In the genomic region with DNA sequence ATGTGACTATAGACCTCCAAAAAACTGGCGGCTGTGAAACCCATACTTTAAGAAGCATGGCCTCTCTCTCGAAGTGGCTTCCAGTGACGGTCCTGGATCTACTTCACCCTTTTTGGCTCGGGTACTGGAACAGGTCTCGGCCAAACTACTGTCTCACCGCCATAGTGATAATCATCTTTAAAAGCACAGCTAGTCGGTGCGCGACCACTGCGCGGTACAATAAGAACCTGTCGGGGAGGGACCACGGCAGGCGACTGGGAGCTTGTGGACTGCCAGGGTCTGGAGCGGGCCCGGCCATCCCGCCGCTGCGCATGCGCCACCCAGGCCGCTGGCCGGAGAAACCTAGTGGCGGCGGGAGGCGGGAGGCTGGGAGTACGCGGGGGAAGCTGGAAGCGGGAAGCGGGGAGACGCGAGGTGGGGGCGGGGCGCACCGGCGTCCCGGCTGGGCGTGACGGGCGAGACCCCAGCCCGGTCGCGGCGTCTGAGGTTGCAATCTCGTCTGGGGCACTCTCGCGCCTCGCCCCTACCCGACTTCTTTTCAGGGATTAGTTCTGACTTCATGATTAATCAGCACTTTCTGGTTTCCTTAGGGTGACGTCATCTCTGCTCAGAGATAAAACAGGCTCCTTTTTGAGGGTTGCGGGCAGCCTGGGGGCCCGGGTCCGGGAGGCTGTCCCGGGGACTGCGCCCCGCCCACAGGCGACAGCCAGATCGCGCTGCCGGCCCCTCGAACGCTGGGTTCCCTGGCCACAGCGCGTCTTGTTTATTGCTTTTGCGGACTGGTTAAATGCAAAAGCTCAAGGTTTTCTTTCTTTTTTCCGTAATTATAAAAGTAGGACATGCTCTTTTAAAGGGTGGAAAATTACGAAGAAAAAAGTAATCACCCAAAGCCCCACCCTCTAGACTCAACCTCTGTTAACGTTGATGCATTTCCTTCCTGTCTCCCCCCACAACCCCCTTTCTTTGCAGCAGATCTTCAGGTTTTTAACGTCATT, we compare ENCODE assay signal across 1 cellular context.
TF ChIP-seq lines count a peak whose summit lies in the region.

No MANE protein-coding gene starts in this region.

TF ChIP-seq in HepG2, 621 proteins besides CTCF, POLR2A, EP300 and RAD21 (continued from another document and continues in another):
- no peak for TF ChIP-seq BCLAF1 (IDR thresholded peaks at IDR 0.05)
- no peak for TF ChIP-seq ATRX (CRISPR knock-in tag; IDR thresholded peaks at IDR 0.05; ENCODE audit: borderline replicate concordance)
- TF ChIP-seq ZNF644 (CRISPR knock-in tag; IDR thresholded peaks at IDR 0.05; ENCODE audit: low read depth), result no peak
- peak; percentile 41; the same call in 1 of the 2 replicates for TF ChIP-seq POGZ (CRISPR knock-in tag; IDR thresholded peaks at IDR 0.05)
- TF ChIP-seq SAP130 (CRISPR knock-in tag; IDR thresholded peaks at IDR 0.05; ENCODE audit: low read depth), result peak; percentile 37; the same call in 1 of the 2 replicates
- no peak for TF ChIP-seq ZNF766 (CRISPR knock-in tag; IDR thresholded peaks at IDR 0.05; ENCODE audit: borderline replicate concordance)
- no peak for TF ChIP-seq ZNF12 (CRISPR knock-in tag; IDR thresholded peaks at IDR 0.05)
- TF ChIP-seq ZNF652 (CRISPR knock-in tag; IDR thresholded peaks at IDR 0.05; ENCODE audit: borderline replicate concordance, low read depth), result no peak
- TF ChIP-seq ZFP91 (CRISPR knock-in tag; IDR thresholded peaks at IDR 0.05; ENCODE audit: borderline replicate concordance), result peak; percentile 52; the same call in 1 of the 2 replicates
- no peak for TF ChIP-seq FOXM1 (CRISPR knock-in tag; IDR thresholded peaks at IDR 0.05)
- TF ChIP-seq JDP2 (CRISPR knock-in tag; IDR thresholded peaks at IDR 0.05; ENCODE audit: borderline replicate concordance), result no peak
- TF ChIP-seq HDAC2 (CRISPR knock-in tag; IDR thresholded peaks at IDR 0.05), result no peak
- TF ChIP-seq ZSCAN21 (CRISPR knock-in tag; IDR thresholded peaks at IDR 0.05; ENCODE audit: borderline replicate concordance), result 0 out of 2 replicates have a peak, but pooled peaks have one; percentile 38
- TF ChIP-seq CBX2 (IDR thresholded peaks at IDR 0.05; ENCODE audit: low read depth, low read length), result no peak
- no peak for TF ChIP-seq CBX2 (CRISPR knock-in tag; IDR thresholded peaks at IDR 0.05; ENCODE audit: low read depth)
- peak; percentile 18; the same call in 1 of the 2 replicates for TF ChIP-seq YEATS2 (CRISPR knock-in tag; IDR thresholded peaks at IDR 0.05; ENCODE audit: borderline replicate concordance)
- TF ChIP-seq ZNF18 (CRISPR knock-in tag; IDR thresholded peaks at IDR 0.05; ENCODE audit: insufficient replicate concordance), result no peak
- TF ChIP-seq, protein P1, sequence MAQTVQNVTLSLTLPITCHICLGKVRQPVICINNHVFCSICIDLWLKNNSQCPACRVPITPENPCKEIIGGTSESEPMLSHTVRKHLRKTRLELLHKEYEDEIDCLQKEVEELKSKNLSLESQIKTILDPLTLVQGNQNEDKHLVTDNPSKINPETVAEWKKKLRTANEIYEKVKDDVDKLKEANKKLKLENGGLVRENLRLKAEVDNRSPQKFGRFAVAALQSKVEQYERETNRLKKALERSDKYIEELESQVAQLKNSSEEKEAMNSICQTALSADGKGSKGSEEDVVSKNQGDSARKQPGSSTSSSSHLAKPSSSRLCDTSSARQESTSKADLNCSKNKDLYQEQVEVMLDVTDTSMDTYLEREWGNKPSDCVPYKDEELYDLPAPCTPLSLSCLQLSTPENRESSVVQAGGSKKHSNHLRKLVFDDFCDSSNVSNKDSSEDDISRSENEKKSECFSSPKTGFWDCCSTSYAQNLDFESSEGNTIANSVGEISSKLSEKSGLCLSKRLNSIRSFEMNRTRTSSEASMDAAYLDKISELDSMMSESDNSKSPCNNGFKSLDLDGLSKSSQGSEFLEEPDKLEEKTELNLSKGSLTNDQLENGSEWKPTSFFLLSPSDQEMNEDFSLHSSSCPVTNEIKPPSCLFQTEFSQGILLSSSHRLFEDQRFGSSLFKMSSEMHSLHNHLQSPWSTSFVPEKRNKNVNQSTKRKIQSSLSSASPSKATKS (CRISPR knock-in tag; IDR thresholded peaks at IDR 0.05), result no peak
- no peak for TF ChIP-seq ZNF614 (CRISPR knock-in tag; IDR thresholded peaks at IDR 0.05; ENCODE audit: borderline replicate concordance)
- TF ChIP-seq ZNF670 (CRISPR knock-in tag; IDR thresholded peaks at IDR 0.05; ENCODE audit: borderline replicate concordance), result no peak
- TF ChIP-seq KAT8 (CRISPR knock-in tag; IDR thresholded peaks at IDR 0.05), result peak; percentile 65
- TF ChIP-seq, protein P2, sequence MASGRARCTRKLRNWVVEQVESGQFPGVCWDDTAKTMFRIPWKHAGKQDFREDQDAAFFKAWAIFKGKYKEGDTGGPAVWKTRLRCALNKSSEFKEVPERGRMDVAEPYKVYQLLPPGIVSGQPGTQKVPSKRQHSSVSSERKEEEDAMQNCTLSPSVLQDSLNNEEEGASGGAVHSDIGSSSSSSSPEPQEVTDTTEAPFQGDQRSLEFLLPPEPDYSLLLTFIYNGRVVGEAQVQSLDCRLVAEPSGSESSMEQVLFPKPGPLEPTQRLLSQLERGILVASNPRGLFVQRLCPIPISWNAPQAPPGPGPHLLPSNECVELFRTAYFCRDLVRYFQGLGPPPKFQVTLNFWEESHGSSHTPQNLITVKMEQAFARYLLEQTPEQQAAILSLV (CRISPR knock-in tag; IDR thresholded peaks at IDR 0.05; ENCODE audit: borderline replicate concordance), result peak; percentile 41; the same call in 1 of the 2 replicates
- 0 out of 2 replicates have a peak, but pooled peaks have one; percentile 29 for TF ChIP-seq ZBED4 (CRISPR knock-in tag; IDR thresholded peaks at IDR 0.05; ENCODE audit: borderline replicate concordance)
- no peak for TF ChIP-seq ZNF720 (CRISPR knock-in tag; IDR thresholded peaks at IDR 0.05)
- no peak for TF ChIP-seq XBP1 (CRISPR knock-in tag; IDR thresholded peaks at IDR 0.05)
- no peak for TF ChIP-seq TEAD2 (CRISPR knock-in tag; IDR thresholded peaks at IDR 0.05)
- TF ChIP-seq SYNCRIP (IDR thresholded peaks at IDR 0.05; ENCODE audit: insufficient read depth, low read depth, low read length), result no peak
- no peak for TF ChIP-seq ZNF7 (CRISPR knock-in tag; IDR thresholded peaks at IDR 0.05)
- no peak for TF ChIP-seq ZNF709 (CRISPR knock-in tag; IDR thresholded peaks at IDR 0.05)
- TF ChIP-seq KDM4B (CRISPR knock-in tag; IDR thresholded peaks at IDR 0.05), result no peak
- TF ChIP-seq ZNF773 (CRISPR knock-in tag; IDR thresholded peaks at IDR 0.05; ENCODE audit: borderline replicate concordance), result no peak; the same call in 1 of the 2 replicates
- no peak for TF ChIP-seq ZNF629 (CRISPR knock-in tag; conservative IDR thresholded peaks at IDR 0.05)
- TF ChIP-seq DZIP1 (CRISPR knock-in tag; IDR thresholded peaks at IDR 0.05), result no peak
- no peak for TF ChIP-seq KLF13 (CRISPR knock-in tag; IDR thresholded peaks at IDR 0.05)
- TF ChIP-seq, protein P3, sequence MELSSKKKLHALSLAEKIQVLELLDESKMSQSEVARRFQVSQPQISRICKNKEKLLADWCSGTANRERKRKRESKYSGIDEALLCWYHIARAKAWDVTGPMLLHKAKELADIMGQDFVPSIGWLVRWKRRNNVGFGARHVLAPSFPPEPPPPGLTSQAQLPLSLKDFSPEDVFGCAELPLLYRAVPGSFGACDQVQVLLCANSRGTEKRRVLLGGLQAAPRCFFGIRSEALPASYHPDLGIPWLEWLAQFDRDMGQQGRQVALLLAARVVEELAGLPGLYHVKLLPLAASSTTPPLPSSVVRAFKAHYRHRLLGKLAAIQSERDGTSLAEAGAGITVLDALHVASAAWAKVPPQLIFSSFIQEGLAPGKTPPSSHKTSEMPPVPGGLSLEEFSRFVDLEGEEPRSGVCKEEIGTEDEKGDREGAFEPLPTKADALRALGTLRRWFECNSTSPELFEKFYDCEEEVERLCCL (CRISPR knock-in tag; IDR thresholded peaks at IDR 0.05; ENCODE audit: borderline replicate concordance), result no peak
- no peak for TF ChIP-seq MBD4 (IDR thresholded peaks at IDR 0.05; ENCODE audit: borderline replicate concordance, low read length)
- TF ChIP-seq RBM22 (optimal IDR thresholded peaks at IDR 0.05; ENCODE audit: low read length), result no peak
